ENCODE assay signal across 9 cellular contexts in the genomic region with DNA sequence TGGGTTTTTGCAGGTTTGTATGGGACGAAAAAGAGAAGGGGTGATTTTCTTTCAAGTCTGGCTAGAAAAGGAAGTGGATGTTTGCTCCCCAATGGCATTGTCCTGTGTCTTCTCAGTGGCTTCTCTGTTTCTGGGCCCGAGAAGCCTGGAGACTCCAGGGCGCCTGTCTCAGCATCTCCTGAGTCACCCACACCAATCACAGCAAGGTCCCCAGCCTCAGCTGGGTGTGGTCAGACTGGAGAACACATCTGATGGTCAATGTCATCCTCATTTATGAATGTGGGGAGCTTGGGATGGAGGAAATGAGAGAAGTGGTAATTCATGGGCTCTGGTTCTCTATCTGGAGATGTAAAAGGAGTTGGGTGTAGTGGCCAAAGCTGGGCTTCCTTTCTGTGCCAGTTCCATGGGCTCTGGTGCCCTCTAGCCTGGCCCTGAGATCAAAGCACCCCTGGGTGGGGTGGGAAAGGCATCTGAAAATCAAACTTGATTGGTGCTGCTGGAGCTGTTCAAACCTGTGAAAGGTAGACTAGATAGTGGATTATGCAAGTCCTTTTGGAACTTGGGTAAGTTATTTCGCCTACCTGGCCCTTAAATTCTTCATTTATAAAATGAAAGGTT. TPM values are rescaled to one million over a fixed set of nuclear protein-coding genes. Genes with fewer than 3 reads are reported as not detected.
DNase-seq lines count a peak whose midpoint lies in the region; ATAC-seq lines count a peak whose summit lies in the region.
"Had no signal": no experiment of that assay in that cellular context is flagged by ENCODE, and none has a peak within 500 bp of the region (broad histone marks: within the 10 kb centered on the region; RNA-seq: fewer than 3 reads in every experiment).

No MANE protein-coding gene starts in this region.

- no peak overlapping the region for H3K4me3 Mint-ChIP-seq in stimulated activated memory B cell treated with anti-CD40 and anti-IgM and Interleukin-4, amounts not matched to agents 10 μg/mL and 1 μg/mL and 100 μg/mL, for 72 hours
- H3K4me3 Mint-ChIP-seq: nephron had no signal

- no peaks in the 10 kb centered on the region for H3K36me3 Mint-ChIP-seq in stimulated activated memory B cell treated with anti-CD40 and anti-IgM and Interleukin-4, amounts not matched to agents 10 μg/mL and 1 μg/mL and 100 μg/mL, for 72 hours

- H3K27me3 Mint-ChIP-seq in stimulated activated memory B cell treated with anti-CD40 and anti-IgM and Interleukin-4, amounts not matched to agents 10 μg/mL and 1 μg/mL and 100 μg/mL, for 72 hours: no peaks in the 10 kb centered on the region

- ATAC-seq in esophagus mucosa (peak; percentile 38), GM19395 (IDR thresholded peaks at IDR 0.05; ENCODE audit: unreplicated experiment) (no peak)
- peak; percentile 51 for ATAC-seq in stimulated activated memory B cell treated with anti-CD40 and anti-IgM and Interleukin-4, amounts not matched to agents 10 μg/mL and 1 μg/mL and 100 μg/mL, for 72 hours

- H3K9me3 Mint-ChIP-seq in stimulated activated memory B cell treated with anti-CD40 and anti-IgM and Interleukin-4, amounts not matched to agents 10 μg/mL and 1 μg/mL and 100 μg/mL, for 72 hours: no peaks in the 10 kb centered on the region
- H3K9me3 Mint-ChIP-seq: nephron had no signal

- DNase-seq in NOMO-1 (lab: John Stamatoyannopoulos, UW; ENCODE audit: unreplicated experiment in 2 of 2) (peak; percentile 35 to 38), NOMO-1 treated with DMSO at 0.1 percent for 48 hours (lab: John Stamatoyannopoulos, UW; ENCODE audit: unreplicated experiment) (no peak), NCI-H748 (lab: John Stamatoyannopoulos, UW; ENCODE audit: unreplicated experiment) (peak; percentile 73), mucosa of gallbladder (ENCODE audit: low spot score) (no peak), NCI-H2171 treated with DMSO at 0.1 percent for 48 hours (lab: John Stamatoyannopoulos, UW) (no peak)

- no peak overlapping the region for H3K27ac Mint-ChIP-seq in stimulated activated memory B cell treated with anti-CD40 and anti-IgM and Interleukin-4, amounts not matched to agents 10 μg/mL and 1 μg/mL and 100 μg/mL, for 72 hours
- H3K27ac Mint-ChIP-seq: nephron had no signal

- H3K4me1 Mint-ChIP-seq in stimulated activated memory B cell treated with anti-CD40 and anti-IgM and Interleukin-4, amounts not matched to agents 10 μg/mL and 1 μg/mL and 100 μg/mL, for 72 hours: peaks cover 8% of the 10 kb centered on the region

RNA-seq across cellular contexts. Expression of a gene that starts 13.4 kb away (rescaled TPM):
- total RNA-seq in esophagus mucosa (4.7 TPM), mucosa of gallbladder (5.8 TPM)

RNA-seq across cellular contexts. Expression of a gene that starts 32.7 kb away (rescaled TPM):
- total RNA-seq in esophagus mucosa (1,003 TPM), mucosa of gallbladder (672 TPM)

Comparison
In these comparisons a context has a peak if more than half of its experiments do, and no peak if none do; other contexts are left out.
1. DNase-seq: peak in NOMO-1 (2 of 2) and NCI-H748 (single experiment); none in NOMO-1 treated with DMSO at 0.1 percent for 48 hours (single experiment), mucosa of gallbladder (single experiment) and NCI-H2171 treated with DMSO at 0.1 percent for 48 hours (single experiment).